ENCODE assay signal across 33 cellular contexts in the genomic region with DNA sequence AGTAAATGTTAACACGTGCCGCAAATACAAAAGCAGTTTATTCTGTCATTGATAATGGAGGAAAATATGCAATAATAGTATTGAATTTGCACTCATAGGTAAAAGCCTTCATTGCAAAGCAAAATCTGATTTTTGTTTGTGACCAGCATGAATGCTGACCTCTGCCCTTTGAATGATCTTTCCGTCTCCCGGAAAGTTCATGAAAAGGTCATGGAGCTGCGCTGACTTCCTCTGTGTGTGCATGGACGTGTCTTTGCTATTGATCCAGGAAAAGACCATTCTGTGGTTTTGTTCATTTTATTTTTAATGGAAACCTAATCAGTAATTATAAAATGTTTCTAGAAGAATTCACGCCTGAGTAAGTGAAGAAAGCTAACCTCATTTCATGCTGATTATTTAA.
"Had no signal": no experiment of that assay in that cellular context is flagged by ENCODE, and none has a peak within 500 bp of the region (broad histone marks: within the 10 kb centered on the region; RNA-seq: fewer than 3 reads in every experiment).

No MANE protein-coding gene starts in this region.

- H3K4me3 Mint-ChIP-seq: activated B cell treated with CpG ODN at 0.5 μM for 24 hours; activated CD4-positive, alpha-beta memory T cell treated with anti-CD3 and anti-CD28 coated beads, Interleukin-2, amount 10 ng/mL, durations not matched to agents 7 days and 5 days; activated CD8-positive, alpha-beta memory T cell treated with anti-CD3 and anti-CD28 coated beads, Interleukin-2, amount 10 ng/mL, durations not matched to agents 7 days and 5 days; activated naive CD4-positive, alpha-beta T cell treated with anti-CD3 and anti-CD28 coated beads, Interleukin-2, amount 10 ng/mL, durations not matched to agents 7 days and 5 days; activated naive CD8-positive, alpha-beta T cell treated with anti-CD3 and anti-CD28 coated beads for 36 hours had no signal

- H3K4me3 ChIP-seq: cardiac muscle cell, MG63, Peyer's patch had no signal

- H3K9me3 Mint-ChIP-seq: activated B cell treated with CpG ODN at 0.5 μM for 24 hours; activated CD4-positive, alpha-beta memory T cell treated with anti-CD3 and anti-CD28 coated beads, Interleukin-2, amount 10 ng/mL, durations not matched to agents 7 days and 5 days; activated naive CD4-positive, alpha-beta T cell treated with anti-CD3 and anti-CD28 coated beads, Interleukin-2, amount 10 ng/mL, durations not matched to agents 7 days and 5 days; activated naive CD8-positive, alpha-beta T cell treated with anti-CD3 and anti-CD28 coated beads for 36 hours had no signal

- ATAC-seq: activated CD8-positive, alpha-beta memory T cell treated with anti-CD3 and anti-CD28 coated beads, Interleukin-2, amount 10 ng/mL, durations not matched to agents 7 days and 5 days; PC-3; Right ventricle myocardium inferior had no signal

- DNase-seq: activated B cell treated with CpG ODN at 0.5 μM for 24 hours; activated CD4-positive, alpha-beta memory T cell treated with anti-CD3 and anti-CD28 coated beads, Interleukin-2, amount 10 ng/mL, durations not matched to agents 7 days and 5 days; activated CD4-positive, alpha-beta T cell treated with anti-CD3 and anti-CD28 coated beads for 1 hour; activated CD4-positive, alpha-beta T cell treated with anti-CD3 and anti-CD28 coated beads for 48 hours; activated CD8-positive, alpha-beta memory T cell treated with anti-CD3 and anti-CD28 coated beads for 24 hours; activated CD8-positive, alpha-beta memory T cell treated with anti-CD3 and anti-CD28 coated beads, Interleukin-2, amount 10 ng/mL, durations not matched to agents 7 days and 5 days; activated CD8-positive, alpha-beta memory T cell treated with anti-CD3 and anti-CD28 coated beads, Interleukin-2, amount 50 U/mL, for 48 hours; activated effector memory CD4-positive, alpha-beta T cell treated with Interleukin-2 at 50 U/mL for 16 hours; activated naive CD4-positive, alpha-beta T cell treated with anti-CD3 and anti-CD28 coated beads, Interleukin-2, amount 10 ng/mL, durations not matched to agents 7 days and 5 days; activated naive CD8-positive, alpha-beta T cell treated with anti-CD3 and anti-CD28 coated beads for 36 hours; activated T-cell treated with anti-CD3 and anti-CD28 coated beads, Interleukin-2, amount 50 U/mL, for 48 hours; amniotic stem cell; aorta; Karpas-422; KBM-7; MG63; NCI-H1048; NCI-H1436 treated with DMSO at 0.1 percent for 48 hours; NCI-H1694 treated with DMSO at 0.1 percent for 48 hours; NCI-H2029; NCI-H345; NCI-H524 treated with DMSO at 0.1 percent for 48 hours; PC-3; Peyer's patch; SIG-M5; SW 1271; T-helper 1 cell; T-helper 2 cell; T-helper 9 cell had no signal

- H3K27ac ChIP-seq: cardiac muscle cell, Peyer's patch, RWPE1, VCaP had no signal

- H3K36me3 Mint-ChIP-seq: activated CD8-positive, alpha-beta memory T cell treated with anti-CD3 and anti-CD28 coated beads, Interleukin-2, amount 10 ng/mL, durations not matched to agents 7 days and 5 days; activated naive CD4-positive, alpha-beta T cell treated with anti-CD3 and anti-CD28 coated beads, Interleukin-2, amount 10 ng/mL, durations not matched to agents 7 days and 5 days; activated naive CD8-positive, alpha-beta T cell treated with anti-CD3 and anti-CD28 coated beads for 36 hours had no signal

- H3K27ac Mint-ChIP-seq: activated B cell treated with CpG ODN at 0.5 μM for 24 hours; activated CD4-positive, alpha-beta memory T cell treated with anti-CD3 and anti-CD28 coated beads, Interleukin-2, amount 10 ng/mL, durations not matched to agents 7 days and 5 days; activated CD8-positive, alpha-beta memory T cell treated with anti-CD3 and anti-CD28 coated beads, Interleukin-2, amount 10 ng/mL, durations not matched to agents 7 days and 5 days; activated naive CD4-positive, alpha-beta T cell treated with anti-CD3 and anti-CD28 coated beads, Interleukin-2, amount 10 ng/mL, durations not matched to agents 7 days and 5 days; activated naive CD8-positive, alpha-beta T cell treated with anti-CD3 and anti-CD28 coated beads for 36 hours had no signal

- H3K36me3 ChIP-seq: cardiac muscle cell, MG63, Peyer's patch had no signal

- H3K27me3 ChIP-seq: cardiac muscle cell, MG63, Peyer's patch had no signal

- H3K4me1 Mint-ChIP-seq: activated B cell treated with CpG ODN at 0.5 μM for 24 hours; activated naive CD4-positive, alpha-beta T cell treated with anti-CD3 and anti-CD28 coated beads, Interleukin-2, amount 10 ng/mL, durations not matched to agents 7 days and 5 days; activated naive CD8-positive, alpha-beta T cell treated with anti-CD3 and anti-CD28 coated beads for 36 hours had no signal

- H3K4me1 ChIP-seq: Peyer's patch had no signal

- H3K9me3 ChIP-seq: MG63, Peyer's patch had no signal
